Comparison of ENCODE assay signal across 2 cellular contexts in genomic region chr6:134198093-134198492, GRCh38.
TF ChIP-seq lines count a peak whose summit lies in the region.

No MANE protein-coding gene starts in this region.

TF ChIP-seq in IMR-90, 13 proteins besides CTCF, POLR2A, EP300 and RAD21 (continued from another document):
- TF ChIP-seq ELK1 (IDR thresholded peaks at IDR 0.05; ENCODE audit: borderline replicate concordance, low read depth, low read length): no peak
- TF ChIP-seq MAZ (IDR thresholded peaks at IDR 0.05; ENCODE audit: borderline replicate concordance, low read depth, low read length): no peak
- TF ChIP-seq SMC3 (IDR thresholded peaks at IDR 0.05; ENCODE audit: low read depth, low read length): no peak
- no peak for TF ChIP-seq BHLHE40 (IDR thresholded peaks at IDR 0.05; ENCODE audit: low read depth, low read length)
- no peak for TF ChIP-seq CEBPB (IDR thresholded peaks at IDR 0.05; ENCODE audit: low read depth, low read length)
- TF ChIP-seq, protein P1, sequence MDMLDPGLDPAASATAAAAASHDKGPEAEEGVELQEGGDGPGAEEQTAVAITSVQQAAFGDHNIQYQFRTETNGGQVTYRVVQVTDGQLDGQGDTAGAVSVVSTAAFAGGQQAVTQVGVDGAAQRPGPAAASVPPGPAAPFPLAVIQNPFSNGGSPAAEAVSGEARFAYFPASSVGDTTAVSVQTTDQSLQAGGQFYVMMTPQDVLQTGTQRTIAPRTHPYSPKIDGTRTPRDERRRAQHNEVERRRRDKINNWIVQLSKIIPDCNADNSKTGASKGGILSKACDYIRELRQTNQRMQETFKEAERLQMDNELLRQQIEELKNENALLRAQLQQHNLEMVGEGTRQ (IDR thresholded peaks at IDR 0.05; ENCODE audit: low read depth, low read length): no peak
- no peak for TF ChIP-seq CHD1 (IDR thresholded peaks at IDR 0.05; ENCODE audit: low read depth, low read length)

TF ChIP-seq in liver, 16 proteins besides CTCF, POLR2A, EP300 and RAD21 (continued from another document):
- TF ChIP-seq, protein P2, sequence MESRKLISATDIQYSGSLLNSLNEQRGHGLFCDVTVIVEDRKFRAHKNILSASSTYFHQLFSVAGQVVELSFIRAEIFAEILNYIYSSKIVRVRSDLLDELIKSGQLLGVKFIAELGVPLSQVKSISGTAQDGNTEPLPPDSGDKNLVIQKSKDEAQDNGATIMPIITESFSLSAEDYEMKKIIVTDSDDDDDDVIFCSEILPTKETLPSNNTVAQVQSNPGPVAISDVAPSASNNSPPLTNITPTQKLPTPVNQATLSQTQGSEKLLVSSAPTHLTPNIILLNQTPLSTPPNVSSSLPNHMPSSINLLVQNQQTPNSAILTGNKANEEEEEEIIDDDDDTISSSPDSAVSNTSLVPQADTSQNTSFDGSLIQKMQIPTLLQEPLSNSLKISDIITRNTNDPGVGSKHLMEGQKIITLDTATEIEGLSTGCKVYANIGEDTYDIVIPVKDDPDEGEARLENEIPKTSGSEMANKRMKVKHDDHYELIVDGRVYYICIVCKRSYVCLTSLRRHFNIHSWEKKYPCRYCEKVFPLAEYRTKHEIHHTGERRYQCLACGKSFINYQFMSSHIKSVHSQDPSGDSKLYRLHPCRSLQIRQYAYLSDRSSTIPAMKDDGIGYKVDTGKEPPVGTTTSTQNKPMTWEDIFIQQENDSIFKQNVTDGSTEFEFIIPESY (IDR thresholded peaks at IDR 0.05): no peak
- TF ChIP-seq JUND (IDR thresholded peaks at IDR 0.05) (no peak), FOXA2 (IDR thresholded peaks at IDR 0.05) (peak; percentile 27), HNF4A (conservative IDR thresholded peaks at IDR 0.05) (peak; percentile 34 to 45), GABPA (IDR thresholded peaks at IDR 0.05 in 1 of 2, conservative IDR thresholded peaks at IDR 0.05 in 1 of 2) (no peak), REST (IDR thresholded peaks at IDR 0.05) (no peak), MAX (IDR thresholded peaks at IDR 0.05) (no peak), HNF4G (IDR thresholded peaks at IDR 0.05) (no peak), NR2F2 (IDR thresholded peaks at IDR 0.05) (no peak), TAF1 (conservative IDR thresholded peaks at IDR 0.05) (no peak), FOXA1 (IDR thresholded peaks at IDR 0.05) (peak; percentile 26)
